Comparison of ENCODE assay signal across 20 cellular contexts in genomic region chr11:57348636-57349323, GRCh38. TPM values are rescaled to one million over a fixed set of nuclear protein-coding genes. Genes with fewer than 3 reads are reported as not detected.
"Had no signal": no experiment of that assay in that cellular context is flagged by ENCODE, and none has a peak within 500 bp of the region (broad histone marks: within the 10 kb centered on the region; RNA-seq: fewer than 3 reads in every experiment).

No MANE protein-coding gene starts in this region.

- H3K9me3 Mint-ChIP-seq: natural killer cell; stimulated activated naive CD8-positive, alpha-beta T cell treated with anti-CD3 and anti-CD28 coated beads, Interleukin-15, Interleukin-2, amounts not matched to agents 100 ng/mL and 50 ng/mL, for 24 hours had no signal

- H3K27ac Mint-ChIP-seq: activated naive CD8-positive, alpha-beta T cell treated with anti-CD3 and anti-CD28 coated beads for 36 hours; memory B cell; stimulated activated naive CD8-positive, alpha-beta T cell treated with anti-CD3 and anti-CD28 coated beads, Interleukin-15, Interleukin-2, amounts not matched to agents 100 ng/mL and 50 ng/mL, for 24 hours; T-helper 1 cell treated with Interleukin-12 subunit alpha and Interleukin-12 subunit beta and Interleukin-4 antibody, amounts not matched to agents 30 μg/mL and 1 μg/mL, for 36 hours had no signal

- DNase-seq: activated CD4-positive, CD25-positive, alpha-beta regulatory T cell; activated naive CD8-positive, alpha-beta T cell treated with anti-CD3 and anti-CD28 coated beads for 36 hours; head of caudate nucleus; left lung; natural killer cell; occipital lobe; sigmoid colon; stimulated activated CD4-positive, alpha-beta T cell treated with anti-CD3 and anti-CD28 coated beads, Interleukin-4, amount 100 ng/mL, for 1 hour; stimulated activated CD8-positive, alpha-beta memory T cell treated with anti-CD3 and anti-CD28 coated beads, Interleukin-4, amount 100 ng/mL, for 48 hours; upper lobe of right lung had no signal

- H3K4me1 ChIP-seq: breast epithelium, upper lobe of right lung had no signal

- H3K36me3 Mint-ChIP-seq: activated naive CD8-positive, alpha-beta T cell treated with anti-CD3 and anti-CD28 coated beads for 36 hours; natural killer cell had no signal

- H3K27me3 ChIP-seq: breast epithelium, left lung, sigmoid colon, upper lobe of right lung had no signal

- H3K9me3 ChIP-seq: breast epithelium, left lung, sigmoid colon, upper lobe of right lung had no signal

- H3K27ac ChIP-seq: left lung, sigmoid colon, upper lobe of right lung had no signal

- H3K4me3 ChIP-seq: left lung, sigmoid colon, upper lobe of right lung had no signal

- H3K36me3 ChIP-seq: breast epithelium, left lung, sigmoid colon, upper lobe of right lung had no signal

- H3K4me3 Mint-ChIP-seq: activated naive CD8-positive, alpha-beta T cell treated with anti-CD3 and anti-CD28 coated beads for 36 hours; memory B cell; natural killer cell; stimulated activated naive CD8-positive, alpha-beta T cell treated with anti-CD3 and anti-CD28 coated beads, Interleukin-15, Interleukin-2, amounts not matched to agents 100 ng/mL and 50 ng/mL, for 24 hours; T-helper 1 cell treated with Interleukin-12 subunit alpha and Interleukin-12 subunit beta and Interleukin-4 antibody, amounts not matched to agents 30 μg/mL and 1 μg/mL, for 36 hours had no signal

RNA-seq across cellular contexts. Expression of gene P2RX3, which starts 10.6 kb away (rescaled TPM):
- total RNA-seq: activated naive CD8-positive, alpha-beta T cell treated with anti-CD3 and anti-CD28 coated beads for 36 hours; breast epithelium; chondrocyte; dermis microvascular lymphatic vessel endothelial cell; fibroblast of villous mesenchyme; left lung; natural killer cell; occipital lobe; temporal lobe; upper lobe of right lung had no signal
- polyA plus RNA-seq: esophagus had no signal

RNA-seq across cellular contexts. Expression of gene PRG3, which starts 32.2 kb away (rescaled TPM):
- total RNA-seq: activated naive CD8-positive, alpha-beta T cell treated with anti-CD3 and anti-CD28 coated beads for 36 hours; breast epithelium; chondrocyte; dermis microvascular lymphatic vessel endothelial cell; fibroblast of villous mesenchyme; left lung; mucosa of gallbladder; natural killer cell; sigmoid colon; temporal lobe; upper lobe of right lung had no signal
- polyA plus RNA-seq: esophagus, sigmoid colon had no signal

RNA-seq across cellular contexts. Expression of gene PRG2, which starts 41.7 kb away (rescaled TPM):
- total RNA-seq: chondrocyte, fibroblast of villous mesenchyme, occipital lobe, sigmoid colon, temporal lobe, upper lobe of right lung had no signal
- polyA plus RNA-seq: sigmoid colon had no signal
